In genomic region chr3:14289590-14290453, GRCh38 we compare ENCODE assay signal across 1 cellular context.
TF ChIP-seq lines count a peak whose summit lies in the region.

No MANE protein-coding gene starts in this region.

TF ChIP-seq in K562, 482 proteins besides CTCF, POLR2A, EP300 and RAD21 (continued from another document and continues in another):
- TF ChIP-seq THRB (CRISPR knock-in tag; conservative IDR thresholded peaks at IDR 0.05) (0 out of 2 replicates have a peak, but pooled peaks have one; percentile 75), GTF2A2 (tag; IDR thresholded peaks at IDR 0.05) (no peak), POLR2B (IDR thresholded peaks at IDR 0.05; ENCODE audit: low read depth, partially characterized antibody) (no peak), KLF13 (tag; IDR thresholded peaks at IDR 0.05; ENCODE audit: borderline replicate concordance, low read depth) (no peak), BCOR (IDR thresholded peaks at IDR 0.05) (peak; percentile 86), PRDM10 (IDR thresholded peaks at IDR 0.05; ENCODE audit: partially characterized antibody) (no peak), HMG20B (CRISPR knock-in tag; IDR thresholded peaks at IDR 0.05) (no peak), RBM25 (IDR thresholded peaks at IDR 0.05; ENCODE audit: low read depth, low read length, severe bottlenecking) (peak; percentile 77), SP2 (IDR thresholded peaks at IDR 0.05; ENCODE audit: extremely low read depth, low read depth, low read length, poor library complexity, severe bottlenecking) (no peak), ARID1B (IDR thresholded peaks at IDR 0.05) (peak; percentile 67; the same call in 1 of the 2 replicates), BRD4 (IDR thresholded peaks at IDR 0.05) (no peak), KDM4B (IDR thresholded peaks at IDR 0.05; ENCODE audit: borderline replicate concordance in 2 of 2, low read depth in 1 of 2) (no peak), MEF2D (tag; conservative IDR thresholded peaks at IDR 0.05; ENCODE audit: low read depth) (no peak), HDGF (IDR thresholded peaks at IDR 0.05) (0 out of 2 replicates have a peak, but pooled peaks have one; percentile 63), PKNOX1 (IDR thresholded peaks at IDR 0.05) (peak; percentile 53), POLR2G (IDR thresholded peaks at IDR 0.05; ENCODE audit: low read depth, low read length) (no peak), BMI1 (IDR thresholded peaks at IDR 0.05; ENCODE audit: low read length) (no peak), BRF1 (IDR thresholded peaks at IDR 0.05; ENCODE audit: borderline replicate concordance, extremely low read depth, insufficient read length) (no peak), ZHX1 (conservative IDR thresholded peaks at IDR 0.05; ENCODE audit: low read length) (no peak), ERF (CRISPR knock-in tag; IDR thresholded peaks at IDR 0.05) (no peak), GATAD2B (IDR thresholded peaks at IDR 0.05; ENCODE audit: borderline replicate concordance) (no peak), SRSF3 (IDR thresholded peaks at IDR 0.05; ENCODE audit: insufficient read depth, low read length) (no peak), C11orf30 (IDR thresholded peaks at IDR 0.05; ENCODE audit: low read depth) (peak; percentile 63), MAFK (IDR thresholded peaks at IDR 0.05; ENCODE audit: low read length) (peak; percentile 54; the same call in 1 of the 2 replicates), ZNF699 (CRISPR knock-in tag; IDR thresholded peaks at IDR 0.05; ENCODE audit: insufficient replicate concordance) (no peak), ARID4B (CRISPR knock-in tag; IDR thresholded peaks at IDR 0.05) (no peak), ZNF184 (CRISPR knock-in tag; IDR thresholded peaks at IDR 0.05) (no peak), CBX1 (IDR thresholded peaks at IDR 0.05; ENCODE audit: low read depth) (no peak), SREBF2 (CRISPR knock-in tag; IDR thresholded peaks at IDR 0.05) (no peak), SMARCB1 (IDR thresholded peaks at IDR 0.05; ENCODE audit: insufficient read length, low read depth) (no peak), ARID3A (IDR thresholded peaks at IDR 0.05; ENCODE audit: borderline replicate concordance, low read depth, low read length) (no peak), ZNF280A (IDR thresholded peaks at IDR 0.05; ENCODE audit: low read depth, partially characterized antibody) (no peak), KHSRP (IDR thresholded peaks at IDR 0.05) (no peak), ATF3 (IDR thresholded peaks at IDR 0.05) (peak; percentile 95), ATF3 (CRISPR knock-in tag; conservative IDR thresholded peaks at IDR 0.05) (peak; percentile 64; the same call in 1 of the 2 replicates), EGR1 (conservative IDR thresholded peaks at IDR 0.05) (no peak), TAF7 (tag; IDR thresholded peaks at IDR 0.05) (no peak), MCM2 (IDR thresholded peaks at IDR 0.05; ENCODE audit: low read depth) (no peak), HSF4 (CRISPR knock-in tag; IDR thresholded peaks at IDR 0.05; ENCODE audit: borderline replicate concordance) (no peak), EP400 (IDR thresholded peaks at IDR 0.05) (no peak; the same call in 1 of the 2 replicates), ELF2 (CRISPR knock-in tag; IDR thresholded peaks at IDR 0.05) (no peak), BDP1 (IDR thresholded peaks at IDR 0.05; ENCODE audit: insufficient read depth, insufficient read length) (no peak), ZNF143 (CRISPR knock-in tag; IDR thresholded peaks at IDR 0.05) (no peak), ZNF124 (CRISPR knock-in tag; IDR thresholded peaks at IDR 0.05) (no peak), RBFOX2 (IDR thresholded peaks at IDR 0.05; ENCODE audit: low read depth, low read length) (0 out of 2 replicates have a peak, but pooled peaks have one; percentile 23), FOXO4 (CRISPR knock-in tag; IDR thresholded peaks at IDR 0.05) (no peak), ZNF644 (tag; IDR thresholded peaks at IDR 0.05; ENCODE audit: low read depth) (no peak), ZSCAN29 (IDR thresholded peaks at IDR 0.05) (no peak), SNAPC5 (CRISPR knock-in tag; IDR thresholded peaks at IDR 0.05) (no peak), ZNF431 (CRISPR knock-in tag; IDR thresholded peaks at IDR 0.05) (no peak), PPARD (CRISPR knock-in tag; IDR thresholded peaks at IDR 0.05) (no peak)
